Comparison of ENCODE assay signal across 18 cellular contexts in the genomic region with DNA sequence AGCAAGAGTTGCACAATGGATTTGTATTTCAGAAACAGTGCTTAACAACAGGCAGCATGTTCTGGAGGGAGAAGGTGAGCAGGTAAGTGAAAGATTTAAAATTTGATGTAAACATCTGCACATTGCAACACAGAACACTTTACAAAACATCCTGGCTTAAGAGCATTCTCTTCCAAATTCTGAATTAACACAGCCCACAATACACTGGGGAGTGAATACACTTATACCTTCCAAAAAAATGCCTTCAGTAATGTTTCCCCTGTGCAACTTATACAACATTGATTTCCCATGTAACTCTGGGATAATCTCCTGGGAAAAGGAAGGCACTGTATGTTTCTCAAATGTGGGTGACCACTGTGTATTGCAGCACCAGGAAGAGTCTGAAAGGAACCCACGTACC.
A peak's percentile ranks its signal among the peaks of the same experiment; 100 is the strongest.
DNase-seq lines count a peak whose midpoint lies in the region; ATAC-seq and TF ChIP-seq lines count a peak whose summit lies in the region.
"Had no signal": no experiment of that assay in that cellular context is flagged by ENCODE, and none has a peak within 500 bp of the region (broad histone marks: within the 10 kb centered on the region; RNA-seq: fewer than 3 reads in every experiment).

No MANE protein-coding gene starts in this region.

- H3K27ac ChIP-seq in BLaER1 (peak overlapping the region; percentile 75), lower lobe of right lung (peak overlapping the region; percentile 32)
- H3K27ac ChIP-seq: KMS-11 had no signal

- no peak for ATAC-seq in activated CD4-positive, alpha-beta T cell treated with anti-CD3 and anti-CD28 coated beads for 36 hours
- ATAC-seq in activated CD8-positive, alpha-beta T cell treated with anti-CD3 and anti-CD28 coated beads, Interleukin-2, amount 10 ng/mL, durations not matched to agents 7 days and 5 days, result no peak
- ATAC-seq in lower lobe of right lung (no peak), GM21576 (IDR thresholded peaks at IDR 0.05; ENCODE audit: unreplicated experiment) (no peak)
- ATAC-seq: esophagus mucosa, left lobe of liver, Panc1, sciatic nerve had no signal

- no peak for TF ChIP-seq CTCF in lower lobe of right lung (IDR thresholded peaks at IDR 0.05)

- H3K36me3 ChIP-seq in BLaER1 (peaks cover 5% of the 10 kb centered on the region; the same call in 1 of the 2 replicates), lower lobe of right lung (no peaks in the 10 kb centered on the region)

- CTCF ChIA-PET in activated CD4-positive, alpha-beta T cell treated with anti-CD3 and anti-CD28 coated beads for 36 hours (lab: Charles Lee), result interaction anchor here (1.1 kb wide), 1 partner anchor 262 kb away, joined by 3 read pairs; no protein-coding TSS in a partner anchor
- CTCF ChIA-PET in activated CD8-positive, alpha-beta T cell treated with anti-CD3 and anti-CD28 coated beads, Interleukin-2, amount 10 ng/mL, durations not matched to agents 7 days and 5 days (lab: Charles Lee), result interaction anchor here (1.1 to 2.6 kb wide), 2 partner anchors 14 to 20 kb away, joined by 4 to 7 read pairs; no protein-coding TSS in a partner anchor

- H4K20me1 ChIP-seq in BLaER1, result peaks cover 17% of the 10 kb centered on the region; the same call in 1 of the 2 replicates

- peak overlapping the region; percentile 34 for H3K27ac Mint-ChIP-seq in activated CD4-positive, alpha-beta T cell treated with anti-CD3 and anti-CD28 coated beads for 36 hours
- H3K27ac Mint-ChIP-seq in activated CD8-positive, alpha-beta T cell treated with anti-CD3 and anti-CD28 coated beads, Interleukin-2, amount 10 ng/mL, durations not matched to agents 7 days and 5 days, result peak overlapping the region; percentile 34

- H3K27me3 Mint-ChIP-seq in activated CD4-positive, alpha-beta T cell treated with anti-CD3 and anti-CD28 coated beads for 36 hours, result no peaks in the 10 kb centered on the region
- H3K27me3 Mint-ChIP-seq in activated CD8-positive, alpha-beta T cell treated with anti-CD3 and anti-CD28 coated beads, Interleukin-2, amount 10 ng/mL, durations not matched to agents 7 days and 5 days (ENCODE audit: low read depth), result no peaks in the 10 kb centered on the region

- peaks cover 72% of the 10 kb centered on the region for H3K36me3 Mint-ChIP-seq in activated CD4-positive, alpha-beta T cell treated with anti-CD3 and anti-CD28 coated beads for 36 hours (ENCODE audit: low read depth)
- peaks cover 69% of the 10 kb centered on the region for H3K36me3 Mint-ChIP-seq in activated CD8-positive, alpha-beta T cell treated with anti-CD3 and anti-CD28 coated beads, Interleukin-2, amount 10 ng/mL, durations not matched to agents 7 days and 5 days (ENCODE audit: low read depth)

- peak overlapping the region; percentile 27; the same call in 1 of the 2 replicates for H3K9ac ChIP-seq in BLaER1
- H3K9ac ChIP-seq: KMS-11 had no signal

- intact Hi-C loops in activated CD4-positive, alpha-beta T cell treated with anti-CD3 and anti-CD28 coated beads for 36 hours (cut with DNase I, micrococcal nuclease), result loop anchor here (1.0 to 5.0 kb wide), 2 partner anchors 8 to 33 kb away; no protein-coding TSS in a partner anchor
- intact Hi-C loops in lower lobe of right lung (cut with DNase I), result no loop called here

- H3K9me3 Mint-ChIP-seq in activated CD4-positive, alpha-beta T cell treated with anti-CD3 and anti-CD28 coated beads for 36 hours (ENCODE audit: low read depth), result no peaks in the 10 kb centered on the region
- no peaks in the 10 kb centered on the region for H3K9me3 Mint-ChIP-seq in activated CD8-positive, alpha-beta T cell treated with anti-CD3 and anti-CD28 coated beads, Interleukin-2, amount 10 ng/mL, durations not matched to agents 7 days and 5 days (ENCODE audit: insufficient read depth)

- H3K4me3 ChIP-seq in BLaER1, result no peak overlapping the region
- no peak overlapping the region for H3K4me3 ChIP-seq in lower lobe of right lung

- POLR2A ChIA-PET in activated CD4-positive, alpha-beta T cell treated with anti-CD3 and anti-CD28 coated beads for 36 hours (lab: Charles Lee), result no interaction called here
- POLR2A ChIA-PET in activated CD8-positive, alpha-beta T cell treated with anti-CD3 and anti-CD28 coated beads, Interleukin-2, amount 10 ng/mL, durations not matched to agents 7 days and 5 days (lab: Charles Lee), result no interaction called here

- peak overlapping the region; percentile 83 for H3K4me2 ChIP-seq in BLaER1
- H3K4me2 ChIP-seq: KMS-11 had no signal

- H3K4me1 ChIP-seq in BLaER1, result peaks cover 100% of the 10 kb centered on the region
- H3K4me1 ChIP-seq in lower lobe of right lung, result peaks cover 72% of the 10 kb centered on the region

- no peak overlapping the region for H3K4me3 Mint-ChIP-seq in activated CD4-positive, alpha-beta T cell treated with anti-CD3 and anti-CD28 coated beads for 36 hours
- no peak overlapping the region for H3K4me3 Mint-ChIP-seq in activated CD8-positive, alpha-beta T cell treated with anti-CD3 and anti-CD28 coated beads, Interleukin-2, amount 10 ng/mL, durations not matched to agents 7 days and 5 days

- peaks cover 91% of the 10 kb centered on the region for H3K4me1 Mint-ChIP-seq in activated CD4-positive, alpha-beta T cell treated with anti-CD3 and anti-CD28 coated beads for 36 hours
- peaks cover 83% of the 10 kb centered on the region for H3K4me1 Mint-ChIP-seq in activated CD8-positive, alpha-beta T cell treated with anti-CD3 and anti-CD28 coated beads, Interleukin-2, amount 10 ng/mL, durations not matched to agents 7 days and 5 days (ENCODE audit: low read depth)

- H3K9me3 ChIP-seq in BLaER1, result no peaks in the 10 kb centered on the region
- H3K9me3 ChIP-seq in lower lobe of right lung, result no peaks in the 10 kb centered on the region

- no peaks in the 10 kb centered on the region for H3K27me3 ChIP-seq in BLaER1
- H3K27me3 ChIP-seq in lower lobe of right lung (ENCODE audit: low read depth), result no peaks in the 10 kb centered on the region

- no peak for DNase-seq in activated CD4-positive, alpha-beta T cell treated with anti-CD3 and anti-CD28 coated beads for 36 hours
- no peak for DNase-seq in activated CD4-positive, alpha-beta T cell treated with anti-CD3 and anti-CD28 coated beads for 1 hour
- DNase-seq in activated CD8-positive, alpha-beta T cell treated with anti-CD3 and anti-CD28 coated beads, Interleukin-2, amount 10 ng/mL, durations not matched to agents 7 days and 5 days, result no peak
- DNase-seq in lower lobe of right lung (no peak), NCI-H510A (lab: John Stamatoyannopoulos, UW) (no peak), NCI-H82 treated with DMSO at 0.1 percent for 48 hours (lab: John Stamatoyannopoulos, UW; ENCODE audit: unreplicated experiment) (no peak)
- DNase-seq: 8988T; NCI-H187 treated with DMSO at 0.1 percent for 48 hours; NCI-H345; stimulated activated naive CD4-positive, alpha-beta T cell treated with Interleukin-2 at 50 U/mL for 16 hours; trophoblast cell had no signal
